ENCODE assay signal across 9 cellular contexts in genomic region chr22:44080936-44081853, GRCh38. TPM values are rescaled to one million over a fixed set of nuclear protein-coding genes. Genes with fewer than 3 reads are reported as not detected.
DNase-seq lines count a peak whose midpoint lies in the region; ATAC-seq and TF ChIP-seq lines count a peak whose summit lies in the region.
"Had no signal": no experiment of that assay in that cellular context is flagged by ENCODE, and none has a peak within 500 bp of the region (broad histone marks: within the 10 kb centered on the region; RNA-seq: fewer than 3 reads in every experiment).

No MANE protein-coding gene starts in this region.

- intact Hi-C loops in CD8-positive, alpha-beta T cell (cut with DNase I, micrococcal nuclease): loop anchor here (1.0 to 5.0 kb wide), 5 partner anchors 86 to 545 kb away; no protein-coding TSS in a partner anchor

- no peak overlapping the region for H3K4me3 ChIP-seq in CD8-positive, alpha-beta T cell (ENCODE audit: low read depth, low read length)
- no peak overlapping the region for H3K4me3 ChIP-seq in Peyer's patch
- H3K4me3 ChIP-seq in fibroblast of pulmonary artery (replicated peaks; ENCODE audit: low read depth, low read length): no peak overlapping the region

- H3K4me3 Mint-ChIP-seq in CD8-positive, alpha-beta T cell: no peak overlapping the region
- no peak overlapping the region for H3K4me3 Mint-ChIP-seq in activated T-cell treated with anti-CD3 and anti-CD28 coated beads, Interleukin-2, amount 50 U/mL, for 72 hours
- no peak overlapping the region for H3K4me3 Mint-ChIP-seq in nephron progenitor cell
- H3K4me3 Mint-ChIP-seq: IgD-negative memory B cell had no signal

- H3K9me3 ChIP-seq in CD8-positive, alpha-beta T cell (ENCODE audit: low read length): no peaks in the 10 kb centered on the region
- H3K9me3 ChIP-seq in Peyer's patch: peaks cover 0 to 3% (median 0%) of the 10 kb centered on the region in 4 donors

- no peaks in the 10 kb centered on the region for H3K4me1 Mint-ChIP-seq in CD8-positive, alpha-beta T cell (ENCODE audit: low read depth)
- H3K4me1 Mint-ChIP-seq in activated T-cell treated with anti-CD3 and anti-CD28 coated beads, Interleukin-2, amount 50 U/mL, for 72 hours (ENCODE audit: low read depth): no peaks in the 10 kb centered on the region
- H3K4me1 Mint-ChIP-seq in nephron progenitor cell: peaks cover 16% of the 10 kb centered on the region

- no peaks in the 10 kb centered on the region for H3K27me3 Mint-ChIP-seq in CD8-positive, alpha-beta T cell (ENCODE audit: low read depth)
- H3K27me3 Mint-ChIP-seq in activated T-cell treated with anti-CD3 and anti-CD28 coated beads, Interleukin-2, amount 50 U/mL, for 72 hours (ENCODE audit: low read depth): no peaks in the 10 kb centered on the region
- peaks cover 5% of the 10 kb centered on the region for H3K27me3 Mint-ChIP-seq in nephron progenitor cell (ENCODE audit: low read depth, poor library complexity)
- H3K27me3 Mint-ChIP-seq: IgD-negative memory B cell had no signal

- H3K4me1 ChIP-seq in CD8-positive, alpha-beta T cell (ENCODE audit: insufficient read depth, low read length): peaks cover 4% of the 10 kb centered on the region
- no peaks in the 10 kb centered on the region for H3K4me1 ChIP-seq in Peyer's patch

- TF ChIP-seq POLR2A in Peyer's patch (IDR thresholded peaks at IDR 0.05): no peak

- POLR2A ChIA-PET in CD8-positive, alpha-beta T cell (lab: Charles Lee): no interaction called here

- DNase-seq in CD8-positive, alpha-beta T cell: peak; percentile 46 to 83 (median 70)
- DNase-seq in HuH-7 (ENCODE audit: low spot score) (peak; percentile 92), Peyer's patch (peak; percentile 75 to 92 (median 84)), fibroblast of pulmonary artery (ENCODE audit: low read depth) (peak; percentile 80), nephron progenitor cell (peak; percentile 81)
- DNase-seq in activated T-cell treated with anti-CD3 and anti-CD28 coated beads, Interleukin-2, amount 50 U/mL, for 72 hours: peak; percentile 69 to 71
- DNase-seq in stimulated activated naive CD4-positive, alpha-beta T cell treated with Interleukin-2 at 50 U/mL for 16 hours (lab: John Stamatoyannopoulos, UW): peak; percentile 59

- H3K27me3 ChIP-seq in CD8-positive, alpha-beta T cell (ENCODE audit: insufficient read depth, low read length): no peaks in the 10 kb centered on the region
- H3K27me3 ChIP-seq in Peyer's patch: no peaks in the 10 kb centered on the region

- H3K36me3 ChIP-seq in CD8-positive, alpha-beta T cell (ENCODE audit: insufficient read depth, low read length): no peaks in the 10 kb centered on the region
- H3K36me3 ChIP-seq in Peyer's patch: no peaks in the 10 kb centered on the region

- no peak overlapping the region for H3K27ac ChIP-seq in CD8-positive, alpha-beta T cell (ENCODE audit: low read depth, low read length)
- no peak overlapping the region for H3K27ac ChIP-seq in Peyer's patch

- peak; percentile 69 for TF ChIP-seq CTCF in CD8-positive, alpha-beta T cell (IDR thresholded peaks at IDR 0.05)
- TF ChIP-seq CTCF in Peyer's patch (IDR thresholded peaks at IDR 0.05): peak; percentile 51 to 86 (median 66)
- TF ChIP-seq CTCF in fibroblast of pulmonary artery (IDR thresholded peaks at IDR 0.05; ENCODE audit: low read length, missing control alignments): peak; percentile 95
- TF ChIP-seq CTCF in nephron progenitor cell (IDR thresholded peaks at IDR 0.05): peak; percentile 90

- H3K36me3 Mint-ChIP-seq in CD8-positive, alpha-beta T cell: no peaks in the 10 kb centered on the region
- peaks cover 0 to 2% of the 10 kb centered on the region in 2 donors for H3K36me3 Mint-ChIP-seq in activated T-cell treated with anti-CD3 and anti-CD28 coated beads, Interleukin-2, amount 50 U/mL, for 72 hours (ENCODE audit: insufficient read depth in 2 of 2)
- H3K36me3 Mint-ChIP-seq in nephron progenitor cell (ENCODE audit: low read depth): peaks cover 10% of the 10 kb centered on the region

- ATAC-seq in CD8-positive, alpha-beta T cell: peak; percentile 57
- ATAC-seq in activated T-cell treated with anti-CD3 and anti-CD28 coated beads, Interleukin-2, amount 50 U/mL, for 72 hours (replicated peaks in 1 of 2): peak; percentile 53 to 60
- ATAC-seq in HG02571 (IDR thresholded peaks at IDR 0.05; ENCODE audit: unreplicated experiment): no peak

- H3K9me3 Mint-ChIP-seq in CD8-positive, alpha-beta T cell: no peaks in the 10 kb centered on the region
- no peaks in the 10 kb centered on the region for H3K9me3 Mint-ChIP-seq in activated T-cell treated with anti-CD3 and anti-CD28 coated beads, Interleukin-2, amount 50 U/mL, for 72 hours
- H3K9me3 Mint-ChIP-seq in nephron progenitor cell: peaks cover 15% of the 10 kb centered on the region
- H3K9me3 Mint-ChIP-seq: IgD-negative memory B cell had no signal

- H3K27ac Mint-ChIP-seq in CD8-positive, alpha-beta T cell: no peak overlapping the region
- no peak overlapping the region for H3K27ac Mint-ChIP-seq in activated T-cell treated with anti-CD3 and anti-CD28 coated beads, Interleukin-2, amount 50 U/mL, for 72 hours
- no peak overlapping the region for H3K27ac Mint-ChIP-seq in nephron progenitor cell
- H3K27ac Mint-ChIP-seq: IgD-negative memory B cell had no signal

- CTCF ChIA-PET in CD8-positive, alpha-beta T cell (lab: Charles Lee): interaction anchor here (0.6 to 6.7 kb wide), 34 partner anchors 8 to 681 kb away, joined by 3 to 76 read pairs (median 4); partner anchors contain the start of gene PARVG

RNA-seq across cellular contexts. Expression of gene PARVB, which starts 57.1 kb away (rescaled TPM):
- total RNA-seq in CD8-positive, alpha-beta T cell: 1 to 10 TPM; 4.1 to 4.9 TPM
- total RNA-seq in Peyer's patch: 10 to 100 TPM in 1 of 4 donors, 1 to 10 TPM in 3; 1.8 to 71.8 (median 7.7) TPM
- total RNA-seq in activated T-cell treated with anti-CD3 and anti-CD28 coated beads, Interleukin-2, amount 50 U/mL, for 72 hours: 10 to 100 TPM; 28.4 to 55.7 TPM
